12 cellular contexts compared by ENCODE assay signal in genomic region chr3:64827391-64827790, GRCh38.
"Had no signal": no experiment of that assay in that cellular context is flagged by ENCODE, and none has a peak within 500 bp of the region (broad histone marks: within the 10 kb centered on the region; RNA-seq: fewer than 3 reads in every experiment).

No MANE protein-coding gene starts in this region.

- H3K27ac ChIP-seq: colonic mucosa, foreskin keratinocyte, left lung, right atrium auricular region, tibial nerve, uterus had no signal

- H3K4me1 ChIP-seq: colonic mucosa, left lung, right atrium auricular region, uterus had no signal

- H3K36me3 ChIP-seq: colonic mucosa, left lung, right atrium auricular region, tibial nerve, uterus had no signal

- H3K27me3 ChIP-seq: colonic mucosa, foreskin keratinocyte, left lung, right atrium auricular region, tibial nerve, uterus had no signal

- H3K9me3 ChIP-seq: colonic mucosa, left lung, right atrium auricular region, tibial nerve, uterus had no signal

- ATAC-seq: activated CD8-positive, alpha-beta T cell treated with anti-CD3 and anti-CD28 coated beads, Interleukin-2, amount 10 ng/mL, durations not matched to agents 7 days and 5 days; foreskin keratinocyte; left lung had no signal

- DNase-seq: activated CD4-positive, alpha-beta T cell treated with anti-CD3 and anti-CD28 coated beads, Interleukin-2, amount 10 ng/mL, durations not matched to agents 7 days and 5 days; activated CD8-positive, alpha-beta T cell treated with anti-CD3 and anti-CD28 coated beads, Interleukin-2, amount 10 ng/mL, durations not matched to agents 7 days and 5 days; activated naive CD4-positive, alpha-beta T cell treated with anti-CD3 and anti-CD28 coated beads for 36 hours; activated T-cell treated with anti-CD3 and anti-CD28 coated beads, Interleukin-2, amount 50 U/mL, for 24 hours; colonic mucosa; foreskin keratinocyte; glutamatergic neuron; hypothalamus; left lung; uterus had no signal

- H3K4me3 ChIP-seq: colonic mucosa, left lung, right atrium auricular region, tibial nerve, uterus had no signal
